In the genomic region with DNA sequence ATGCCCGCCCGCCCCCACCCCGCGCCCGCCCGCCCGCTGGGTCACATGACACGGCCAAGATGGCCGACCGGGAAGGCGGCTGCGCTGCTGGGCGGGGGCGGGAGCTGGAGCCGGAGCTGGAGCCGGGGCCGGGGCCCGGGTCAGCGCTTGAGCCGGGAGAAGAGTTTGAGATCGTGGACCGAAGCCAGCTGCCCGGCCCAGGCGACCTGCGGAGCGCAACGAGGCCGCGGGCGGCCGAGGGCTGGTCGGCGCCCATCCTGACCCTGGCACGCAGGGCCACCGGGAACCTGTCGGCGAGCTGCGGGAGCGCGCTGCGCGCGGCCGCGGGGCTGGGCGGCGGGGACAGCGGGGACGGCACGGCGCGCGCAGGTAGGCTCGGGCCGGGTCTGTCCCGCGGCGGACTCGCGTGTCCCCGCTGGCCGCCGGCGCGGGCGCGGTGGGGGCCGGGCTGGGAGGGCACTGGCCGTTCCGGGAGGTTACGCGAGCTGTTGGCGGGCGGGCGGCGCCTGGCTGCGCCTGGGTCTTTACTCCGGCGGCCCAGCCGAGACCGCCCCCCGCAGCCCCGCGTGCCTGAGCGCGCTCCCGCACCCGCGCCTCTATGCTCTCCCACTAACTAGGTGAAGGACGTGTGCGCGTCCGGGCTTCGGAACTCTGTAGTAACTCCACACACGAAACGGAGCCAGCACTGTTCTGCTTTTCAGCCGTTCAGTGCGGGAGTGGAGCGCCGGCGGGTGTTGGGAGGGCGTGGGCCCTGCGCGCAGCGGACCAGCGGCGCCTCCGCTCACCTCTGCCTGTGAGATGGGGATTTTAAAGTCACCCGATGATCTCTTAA, we compare ENCODE assay signal across 8 cellular contexts. TPM values are rescaled to one million over a fixed set of nuclear protein-coding genes. Genes with fewer than 3 reads are reported as not detected.
DNase-seq lines count a peak whose midpoint lies in the region; ATAC-seq and TF ChIP-seq lines count a peak whose summit lies in the region.

A gene with protein sequence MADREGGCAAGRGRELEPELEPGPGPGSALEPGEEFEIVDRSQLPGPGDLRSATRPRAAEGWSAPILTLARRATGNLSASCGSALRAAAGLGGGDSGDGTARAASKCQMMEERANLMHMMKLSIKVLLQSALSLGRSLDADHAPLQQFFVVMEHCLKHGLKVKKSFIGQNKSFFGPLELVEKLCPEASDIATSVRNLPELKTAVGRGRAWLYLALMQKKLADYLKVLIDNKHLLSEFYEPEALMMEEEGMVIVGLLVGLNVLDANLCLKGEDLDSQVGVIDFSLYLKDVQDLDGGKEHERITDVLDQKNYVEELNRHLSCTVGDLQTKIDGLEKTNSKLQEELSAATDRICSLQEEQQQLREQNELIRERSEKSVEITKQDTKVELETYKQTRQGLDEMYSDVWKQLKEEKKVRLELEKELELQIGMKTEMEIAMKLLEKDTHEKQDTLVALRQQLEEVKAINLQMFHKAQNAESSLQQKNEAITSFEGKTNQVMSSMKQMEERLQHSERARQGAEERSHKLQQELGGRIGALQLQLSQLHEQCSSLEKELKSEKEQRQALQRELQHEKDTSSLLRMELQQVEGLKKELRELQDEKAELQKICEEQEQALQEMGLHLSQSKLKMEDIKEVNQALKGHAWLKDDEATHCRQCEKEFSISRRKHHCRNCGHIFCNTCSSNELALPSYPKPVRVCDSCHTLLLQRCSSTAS (plus strand): TSS at position 44 of the 832 bp plus-strand sequence. CDS start 16 bp downstream, at position 60.

- POLR2A ChIA-PET in Panc1 (lab: Charles Lee) = interaction anchor here (0.7 to 0.8 kb wide), 2 partner anchors 9 to 44 kb away, joined by 6 to 7 read pairs; no protein-coding TSS in a partner anchor

- DNase-seq in Calu3 = peak; percentile 93
- DNase-seq in HPDE6-E6E7 (ENCODE audit: extremely low spot score) = peak; percentile 75
- no peak for DNase-seq in Panc1 (ENCODE audit: low read depth, low spot score)
- DNase-seq in activated T-helper 1 cell treated with Interleukin-2 at 50 U/mL for 16 hours (ENCODE audit: low read depth) = peak; percentile 76
- DNase-seq in fibroblast of lung (ENCODE audit: low read depth in 2 of 2) = peak; percentile 74 to 76
- peak; percentile 88 for DNase-seq in natural killer cell
- DNase-seq in stimulated activated naive CD4-positive, alpha-beta T cell (lab: John Stamatoyannopoulos, UW) = peak; percentile 66 to 94 (median 84)

- H3K27ac Mint-ChIP-seq in Calu3 (ENCODE audit: unreplicated experiment) (peak within 1 kb of the TSS; percentile 97), natural killer cell (peak within 1 kb of the TSS; percentile 93 to 95)

- H3K27me3 ChIP-seq in Panc1 (ENCODE audit: control insufficient read depth, insufficient read depth, low read length) (no peaks in the 10 kb centered on the region), fibroblast of lung (ENCODE audit: control insufficient read depth, insufficient read depth, low read length) (no peaks in the 10 kb centered on the region)

- H3K9me3 Mint-ChIP-seq in Calu3 (ENCODE audit: low read depth, unreplicated experiment) (no peaks in the 10 kb centered on the region), natural killer cell (no peaks in the 10 kb centered on the region)

- H3K36me3 ChIP-seq in Panc1 (ENCODE audit: control insufficient read depth, insufficient read depth, low read length) (no peaks in the 10 kb centered on the region), fibroblast of lung (ENCODE audit: control insufficient read depth, insufficient read depth, low read length) (no peaks in the 10 kb centered on the region)

- H3K9me3 ChIP-seq in Panc1 (ENCODE audit: control insufficient read depth, insufficient read depth, low read depth, low read length) (no peaks in the 10 kb centered on the region), fibroblast of lung (ENCODE audit: control insufficient read depth, insufficient read depth, low read depth, low read length) (no peaks in the 10 kb centered on the region)

- peaks cover 19% of the 10 kb centered on the region for H3K4me1 Mint-ChIP-seq in Calu3 (ENCODE audit: low read depth, unreplicated experiment)
- H3K4me1 Mint-ChIP-seq in natural killer cell = peaks cover 11 to 20% of the 10 kb centered on the region in 2 donors

- peak; percentile 74 for ATAC-seq in GM19467 (IDR thresholded peaks at IDR 0.05; ENCODE audit: unreplicated experiment)
- ATAC-seq in Panc1 = peak; percentile 95
- peak; percentile 83 to 93 (median 85) for ATAC-seq in natural killer cell

- intact Hi-C loops in Calu3 (cut with micrococcal nuclease; ENCODE audit: unreplicated experiment) = loop anchor here (1.0 to 10.0 kb wide), 2 partner anchors 73 to 144 kb away; a partner anchor contains a TSS
- intact Hi-C loops in Panc1 (cut with micrococcal nuclease; ENCODE audit: unreplicated experiment) = no loop called here
- intact Hi-C loops in natural killer cell (cut with micrococcal nuclease) = loop anchor here (1.0 to 10.0 kb wide), 4 partner anchors 9 to 926 kb away; a partner anchor contains a TSS

- peak within 1 kb of the TSS; percentile 96 for H3K4me2 ChIP-seq in fibroblast of lung (ENCODE audit: extremely low read depth, insufficient read depth, low read length)

- BruUV-seq in Calu3 (replicated peaks; lab: Mats Ljungman, UMichigan) (TSS peak; percentile 21), Panc1 (replicated peaks; lab: Mats Ljungman, UMichigan) (no TSS peak)

- H3K4me1 ChIP-seq in Panc1 (ENCODE audit: control insufficient read depth, insufficient read depth, low read length) (peaks cover 15% of the 10 kb centered on the region), fibroblast of lung (ENCODE audit: control insufficient read depth, extremely low read depth, insufficient read depth, low read length) (peaks cover 9% of the 10 kb centered on the region)

- H3K9ac ChIP-seq in fibroblast of lung (ENCODE audit: insufficient read depth, low read length) = peak within 1 kb of the TSS; percentile 85

- TF ChIP-seq CTCF in Calu3 (IDR thresholded peaks at IDR 0.05; ENCODE audit: unreplicated experiment) (no peak), Panc1 (IDR thresholded peaks at IDR 0.05) (no peak), fibroblast of lung (conservative IDR thresholded peaks at IDR 0.05 in 1 of 2, IDR thresholded peaks at IDR 0.05 in 1 of 2; ENCODE audit: low read depth in 1 of 2, low read length in 2 of 2) (no peak), natural killer cell (IDR thresholded peaks at IDR 0.05) (no peak)

- CTCF ChIA-PET in Calu3 (lab: Charles Lee) (interaction anchor here (0.6 to 0.8 kb wide), 3 partner anchors 9 to 1167 kb away, joined by 3 to 4 read pairs (median 4); no protein-coding TSS in a partner anchor), Panc1 (lab: Charles Lee) (interaction anchor here (0.6 kb wide), 2 partner anchors 14 to 1732 kb away, joined by 3 to 6 read pairs; no protein-coding TSS in a partner anchor)

- H3K4me3 Mint-ChIP-seq in Calu3 (ENCODE audit: low read depth, unreplicated experiment) (peak within 1 kb of the TSS; percentile 87), natural killer cell (peak within 1 kb of the TSS; percentile 97)

- in situ Hi-C loops in Panc1 (cut with HindIII; ENCODE audit: low pct_unique_long_range_greater_than_20kb, low sequenced_read_pairs) = no loop called here

- H3K27ac ChIP-seq in Panc1 (ENCODE audit: low read length) (peak within 1 kb of the TSS; percentile 100), fibroblast of lung (ENCODE audit: insufficient read depth, low read length) (peak within 1 kb of the TSS; percentile 91)

- no peaks in the 10 kb centered on the region for H4K20me1 ChIP-seq in fibroblast of lung (ENCODE audit: control insufficient read depth, extremely low read depth, insufficient read depth, low read length)

- H3K27me3 Mint-ChIP-seq in Calu3 (ENCODE audit: unreplicated experiment) (no peaks in the 10 kb centered on the region), natural killer cell (ENCODE audit: low read depth in 2 of 2) (no peaks in the 10 kb centered on the region)

- peaks cover 36% of the 10 kb centered on the region for H3K79me2 ChIP-seq in fibroblast of lung (ENCODE audit: control insufficient read depth, insufficient read depth, low read length)

- peak within 1 kb of the TSS; percentile 77 for H2AFZ ChIP-seq in fibroblast of lung (ENCODE audit: low read length)

- H3K36me3 Mint-ChIP-seq in Calu3 (ENCODE audit: insufficient read depth, unreplicated experiment) (peaks cover 46% of the 10 kb centered on the region), natural killer cell (no peaks in the 10 kb centered on the region)

- H3K4me3 ChIP-seq in Panc1 (ENCODE audit: low read depth in 2 of 2, low read length in 2 of 2) (peak within 1 kb of the TSS; percentile 63 to 94), fibroblast of lung (replicated peaks in 1 of 4; ENCODE audit: control extremely low read depth in 1 of 4, insufficient read depth in 1 of 4, low read depth in 3 of 4, low read length in 4 of 4) (peak within 1 kb of the TSS; percentile 84 to 97 (median 90))

RNA-seq across cellular contexts. Expression of the gene that starts here (rescaled TPM):
- total RNA-seq in Calu3 (2022) (41.2 and 41.5 TPM in 2 replicates), Panc1 (2021; ENCODE audit: unreplicated experiment) (66.3 TPM), fibroblast of lung (77.8 and 78.3 TPM in 2 replicates), natural killer cell (10 to 100 TPM; 40.4 to 48.7 (median 46.6) TPM)
- 51.6 TPM for polyA plus RNA-seq in Panc1 (2012; ENCODE audit: insufficient read length)
- polyA plus RNA-seq in fibroblast of lung = 32.2 and 32.8 TPM in 2 replicates
- 33.9 and 34.5 TPM in 2 replicates for polyA plus RNA-seq in fibroblast of lung (2012)
- polyA minus RNA-seq in fibroblast of lung (ENCODE audit: low replicate concordance) = 10.6 and 12.0 TPM in 2 replicates
